In the genomic region with DNA sequence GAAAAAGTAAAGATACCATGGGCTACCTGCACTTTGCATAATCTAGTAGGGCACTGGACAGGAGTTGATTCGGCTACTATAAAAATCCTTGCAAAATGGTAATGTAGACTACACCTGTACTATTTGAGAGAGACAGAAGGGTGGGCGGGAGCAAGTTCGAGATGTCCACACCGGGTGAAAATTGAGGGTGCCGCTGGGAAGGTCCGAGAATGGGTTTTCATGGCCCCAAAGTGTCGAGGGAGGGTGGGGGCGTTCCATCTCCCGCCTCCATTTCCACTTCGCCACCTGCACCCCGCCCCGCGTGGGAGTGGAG, we compare ENCODE assay signal across 8 cellular contexts. TPM values are rescaled to one million over a fixed set of nuclear protein-coding genes. Genes with fewer than 3 reads are reported as not detected.
DNase-seq lines count a peak whose midpoint lies in the region; ATAC-seq and TF ChIP-seq lines count a peak whose summit lies in the region.

No MANE protein-coding gene starts in this region.

- no peaks in the 10 kb centered on the region for H3K9me3 ChIP-seq in endocrine pancreas (ENCODE audit: control insufficient read depth, low read length)

- no peak for TF ChIP-seq CTCF in osteocyte (IDR thresholded peaks at IDR 0.05)

- H3K36me3 ChIP-seq in endocrine pancreas (ENCODE audit: control insufficient read depth, insufficient read depth, low read length) = no peaks in the 10 kb centered on the region

- peak overlapping the region; percentile 95 for H3K4me3 Mint-ChIP-seq in T-helper 2 cell treated with Interferon-gamma antibody and Interleukin-4, amounts not matched to agents 5 μg/mL and 100 μg/mL, for 36 hours
- peak overlapping the region; percentile 87 for H3K4me3 Mint-ChIP-seq in osteocyte (ENCODE audit: unreplicated experiment)

- peaks cover 17% of the 10 kb centered on the region for H3K4me1 Mint-ChIP-seq in T-helper 2 cell treated with Interferon-gamma antibody and Interleukin-4, amounts not matched to agents 5 μg/mL and 100 μg/mL, for 36 hours (ENCODE audit: low read depth)
- peaks cover 8% of the 10 kb centered on the region for H3K4me1 Mint-ChIP-seq in osteocyte (ENCODE audit: unreplicated experiment)

- H3K36me3 Mint-ChIP-seq in T-helper 2 cell treated with Interferon-gamma antibody and Interleukin-4, amounts not matched to agents 5 μg/mL and 100 μg/mL, for 36 hours (ENCODE audit: low read depth) = peaks cover 20% of the 10 kb centered on the region
- peaks cover 1% of the 10 kb centered on the region for H3K36me3 Mint-ChIP-seq in osteocyte (ENCODE audit: unreplicated experiment)

- H3K27me3 ChIP-seq in endocrine pancreas (ENCODE audit: control insufficient read depth, insufficient read depth, low read length) = no peaks in the 10 kb centered on the region

- H3K4me3 ChIP-seq in endocrine pancreas (ENCODE audit: control insufficient read depth, insufficient read depth, low read length) = peak overlapping the region; percentile 97

- no peak for ATAC-seq in HG02852 (IDR thresholded peaks at IDR 0.05; ENCODE audit: unreplicated experiment)
- no peak for ATAC-seq in GM18909 (IDR thresholded peaks at IDR 0.05; ENCODE audit: poor library complexity, unreplicated experiment)

- H3K27me3 Mint-ChIP-seq in T-helper 2 cell treated with Interferon-gamma antibody and Interleukin-4, amounts not matched to agents 5 μg/mL and 100 μg/mL, for 36 hours (ENCODE audit: low read depth) = peaks cover 11% of the 10 kb centered on the region
- H3K27me3 Mint-ChIP-seq in osteocyte (ENCODE audit: unreplicated experiment) = no peaks in the 10 kb centered on the region

- H3K9ac ChIP-seq in endocrine pancreas (ENCODE audit: control insufficient read depth, insufficient read depth, low read length) = peak overlapping the region; percentile 97

- peak overlapping the region; percentile 97 for H3K27ac Mint-ChIP-seq in T-helper 2 cell treated with Interferon-gamma antibody and Interleukin-4, amounts not matched to agents 5 μg/mL and 100 μg/mL, for 36 hours
- peak overlapping the region; percentile 79 for H3K27ac Mint-ChIP-seq in osteocyte (ENCODE audit: unreplicated experiment)

- no peak for DNase-seq in T-helper 2 cell treated with Interferon-gamma antibody and Interleukin-4, amounts not matched to agents 5 μg/mL and 100 μg/mL, for 36 hours (ENCODE audit: low spot score)
- no peak for DNase-seq in T-helper 2 cell
- DNase-seq in NCI-H510A treated with DMSO at 0.1 percent for 48 hours (lab: John Stamatoyannopoulos, UW) = peak; percentile 47
- no peak for DNase-seq in osteocyte (ENCODE audit: extremely low spot score, unreplicated experiment)
- DNase-seq in DMS153 treated with DMSO at 0.1 percent for 48 hours (lab: John Stamatoyannopoulos, UW; ENCODE audit: unreplicated experiment) = no peak

- H3K4me1 ChIP-seq in endocrine pancreas (ENCODE audit: control insufficient read depth, insufficient read depth, low read length) = no peaks in the 10 kb centered on the region

- no peaks in the 10 kb centered on the region for H3K9me3 Mint-ChIP-seq in T-helper 2 cell treated with Interferon-gamma antibody and Interleukin-4, amounts not matched to agents 5 μg/mL and 100 μg/mL, for 36 hours
- H3K9me3 Mint-ChIP-seq in osteocyte (ENCODE audit: unreplicated experiment) = no peaks in the 10 kb centered on the region

RNA-seq across cellular contexts. Expression of a gene that starts 0.6 kb away (rescaled TPM):
- 80.0 and 92.0 TPM in 2 replicates for total RNA-seq in osteocyte
